Comparison of ENCODE assay signal across 30 cellular contexts in the genomic region with DNA sequence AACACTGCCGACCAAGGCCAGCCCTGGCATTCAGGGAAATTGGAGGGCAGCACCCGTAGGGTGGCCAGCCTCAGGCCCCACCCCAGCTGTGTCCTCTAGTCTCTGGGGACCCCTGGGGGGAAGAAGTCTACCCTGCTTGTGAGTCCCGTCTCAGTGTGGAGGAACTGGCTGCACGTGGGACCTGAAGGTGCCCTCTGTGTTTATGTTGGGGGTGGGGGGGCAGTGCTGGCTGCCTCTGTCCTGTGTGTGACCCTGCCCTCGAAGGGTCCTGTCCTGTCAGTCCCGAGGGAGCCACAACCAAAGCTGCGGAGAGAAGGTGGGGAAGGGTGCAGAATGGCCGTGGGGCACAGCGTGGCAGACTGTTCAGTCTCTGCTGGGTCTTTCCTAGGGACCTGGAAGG. TPM values are rescaled to one million over a fixed set of nuclear protein-coding genes. Genes with fewer than 3 reads are reported as not detected.
"Had no signal": no experiment of that assay in that cellular context is flagged by ENCODE, and none has a peak within 500 bp of the region (broad histone marks: within the 10 kb centered on the region; RNA-seq: fewer than 3 reads in every experiment).

No MANE protein-coding gene starts in this region.

- H3K27ac Mint-ChIP-seq: effector memory CD8-positive, alpha-beta T cell; memory B cell; mesothelial cell of epicardium; natural killer cell treated with Interleukin-12 subunit alpha and Interleukin-12 subunit beta and Interleukin-15 and Interleukin-18, amount 100 ng/mL, for 72 hours; progenitor cell of endocrine pancreas; type B pancreatic cell had no signal

- H3K27me3 Mint-ChIP-seq: type B pancreatic cell had no signal

- H3K27me3 ChIP-seq: testis, tibial artery had no signal

- FAIRE-seq: endometrium, keratinocyte had no signal

- ATAC-seq: effector memory CD8-positive, alpha-beta T cell; gastrocnemius medialis; left lobe of liver; natural killer cell treated with Interleukin-12 subunit alpha and Interleukin-12 subunit beta and Interleukin-15 and Interleukin-18, amount 100 ng/mL, for 72 hours; sciatic nerve; stimulated activated naive CD8-positive, alpha-beta T cell treated with anti-CD3 and anti-CD28 coated beads, Interleukin-15, Interleukin-2, amounts not matched to agents 100 U/mL and 50 U/mL, for 24 hours had no signal

- H3K4me2 ChIP-seq: smooth muscle cell had no signal

- H3K4me3 Mint-ChIP-seq: effector memory CD8-positive, alpha-beta T cell; memory B cell; mesothelial cell of epicardium; naive B cell; natural killer cell treated with Interleukin-12 subunit alpha and Interleukin-12 subunit beta and Interleukin-15 and Interleukin-18, amount 100 ng/mL, for 72 hours; neural crest cell; type B pancreatic cell had no signal

- H3K36me3 ChIP-seq: gastrocnemius medialis, tibial artery had no signal

- H3K27ac ChIP-seq: gastrocnemius medialis, parathyroid adenoma, testis, tibial artery had no signal

- H3K4me3 ChIP-seq: gastrocnemius medialis, lung, mucosa of descending colon, smooth muscle cell, testis, tibial artery had no signal

- H3K9me3 ChIP-seq: gastrocnemius medialis, mucosa of descending colon, testis, tibial artery had no signal

- H3K36me3 Mint-ChIP-seq: memory B cell; mesothelial cell of epicardium; naive B cell; natural killer cell treated with Interleukin-12 subunit alpha and Interleukin-12 subunit beta and Interleukin-15 and Interleukin-18, amount 100 ng/mL, for 72 hours; type B pancreatic cell had no signal

- H3K4me1 Mint-ChIP-seq: memory B cell, naive B cell had no signal

- DNase-seq: cortex of kidney; effector memory CD8-positive, alpha-beta T cell; foreskin fibroblast; gastrocnemius medialis; head of caudate nucleus; mucosa of descending colon; naive B cell; stimulated activated CD4-positive, alpha-beta T cell treated with anti-CD3 and anti-CD28 coated beads, Interleukin-12 subunit alpha, Interleukin-12 subunit beta, amount 100 ng/mL, for 4 hours; stimulated activated CD4-positive, alpha-beta T cell treated with anti-CD3 and anti-CD28 coated beads, Interleukin-1b, Interleukin-23, amount 100 ng/mL, for 48 hours; stimulated activated CD4-positive, alpha-beta T cell treated with anti-CD3 and anti-CD28 coated beads, Interleukin-4, amount 100 ng/mL, for 1 hour; stimulated activated CD8-positive, alpha-beta memory T cell treated with anti-CD3 and anti-CD28 coated beads, Interleukin-4, amount 100 ng/mL, for 48 hours; stimulated activated naive CD8-positive, alpha-beta T cell treated with anti-CD3 and anti-CD28 coated beads, Interleukin-15, Interleukin-2, amounts not matched to agents 100 U/mL and 50 U/mL, for 24 hours; substantia nigra; testis; tibial artery had no signal

- H3K9me3 Mint-ChIP-seq: effector memory CD8-positive, alpha-beta T cell; memory B cell; mesothelial cell of epicardium; natural killer cell treated with Interleukin-12 subunit alpha and Interleukin-12 subunit beta and Interleukin-15 and Interleukin-18, amount 100 ng/mL, for 72 hours; neural crest cell; type B pancreatic cell had no signal

RNA-seq across cellular contexts. Expression of a gene that starts 38.0 kb away (rescaled TPM):
- total RNA-seq: dermis microvascular lymphatic vessel endothelial cell; natural killer cell treated with Interleukin-12 subunit alpha and Interleukin-12 subunit beta and Interleukin-15 and Interleukin-18, amount 100 ng/mL, for 72 hours; osteoblast had no signal
- polyA plus RNA-seq: keratinocyte had no signal
